ENCODE assay signal across 11 cellular contexts in genomic region chr10:122141821-122142651, GRCh38.
DNase-seq lines count a peak whose midpoint lies in the region; TF ChIP-seq lines count a peak whose summit lies in the region.
"Had no signal": no experiment of that assay in that cellular context is flagged by ENCODE, and none has a peak within 500 bp of the region (broad histone marks: within the 10 kb centered on the region; RNA-seq: fewer than 3 reads in every experiment).

No MANE protein-coding gene starts in this region.

- no peak overlapping the region for H3K9ac ChIP-seq in endodermal cell (ENCODE audit: extremely low read depth, low read length, poor library complexity, severe bottlenecking)
- no peak overlapping the region for H3K9ac ChIP-seq in muscle layer of colon (ENCODE audit: low read length)

- DNase-seq in NCI-H2171 treated with DMSO at 0.1 percent for 48 hours (lab: John Stamatoyannopoulos, UW): peak; percentile 24
- no peak for DNase-seq in NCI-H2171 (lab: John Stamatoyannopoulos, UW)
- DNase-seq in endodermal cell: no peak
- no peak for DNase-seq in uterus
- DNase-seq in cerebellar nuclear complex (lab: John Stamatoyannopoulos, UW): no peak
- no peak for DNase-seq in stimulated activated naive CD4-positive, alpha-beta T cell (lab: John Stamatoyannopoulos, UW)
- DNase-seq in adrenal gland: no peak
- DNase-seq: activated CD4-positive, alpha-beta T cell treated with anti-CD3 and anti-CD28 coated beads for 1 hour; NCI-H1694 treated with DMSO at 0.1 percent for 48 hours had no signal

- peaks cover 12% of the 10 kb centered on the region for H3K9me3 Mint-ChIP-seq in endodermal cell

- H3K27me3 ChIP-seq in endodermal cell (ENCODE audit: control insufficient read depth, insufficient read depth, low read length, poor library complexity, severe bottlenecking) (no peaks in the 10 kb centered on the region), muscle layer of colon (ENCODE audit: control insufficient read depth in 1 of 2, insufficient read depth in 2 of 2, low read length in 2 of 2) (no peaks in the 10 kb centered on the region), uterus (no peaks in the 10 kb centered on the region), adrenal gland (no peaks in the 10 kb centered on the region)

- peaks cover 30% of the 10 kb centered on the region for H3K36me3 Mint-ChIP-seq in endodermal cell (ENCODE audit: low read depth)
- H3K36me3 Mint-ChIP-seq: activated naive CD4-positive, alpha-beta T cell treated with anti-CD3 and anti-CD28 coated beads, Interleukin-2, amount 10 ng/mL, durations not matched to agents 7 days and 5 days had no signal

- TF ChIP-seq CTCF in endodermal cell (conservative IDR thresholded peaks at IDR 0.05): no peak
- TF ChIP-seq CTCF in uterus (IDR thresholded peaks at IDR 0.05): no peak
- TF ChIP-seq CTCF in adrenal gland (IDR thresholded peaks at IDR 0.05): no peak

- intact Hi-C loops in uterus (cut with DNase I; ENCODE audit: low total_unique reads) (no loop called here), adrenal gland (cut with DNase I) (no loop called here)

- H3K4me3 ChIP-seq in endodermal cell (ENCODE audit: low read length) (no peak overlapping the region), muscle layer of colon (ENCODE audit: low read depth in 1 of 2, low read length in 2 of 2) (peak overlapping the region in 1 of 2 donors; percentile 18), uterus (no peak overlapping the region), adrenal gland (no peak overlapping the region)

- H3K27ac ChIP-seq in endodermal cell (ENCODE audit: low read depth, low read length) (peak overlapping the region; percentile 24), muscle layer of colon (ENCODE audit: low read depth, low read length) (peak overlapping the region; percentile 76), uterus (peak overlapping the region; percentile 88), adrenal gland (peak overlapping the region in 2 of 5 donors; percentile 76 to 77)

- H3K9me3 ChIP-seq in endodermal cell (ENCODE audit: control insufficient read depth, low read length) (peaks cover 16% of the 10 kb centered on the region), muscle layer of colon (ENCODE audit: low read length) (peaks cover 4% of the 10 kb centered on the region), uterus (no peaks in the 10 kb centered on the region), adrenal gland (replicated peaks in 1 of 3) (peaks cover 0 to 3% (median 0%) of the 10 kb centered on the region in 3 donors)

- H3K4me1 Mint-ChIP-seq in endodermal cell: peaks cover 23% of the 10 kb centered on the region
- H3K4me1 Mint-ChIP-seq: activated naive CD4-positive, alpha-beta T cell treated with anti-CD3 and anti-CD28 coated beads, Interleukin-2, amount 10 ng/mL, durations not matched to agents 7 days and 5 days had no signal

- H3K4me3 Mint-ChIP-seq in endodermal cell: no peak overlapping the region
- H3K4me3 Mint-ChIP-seq: activated naive CD4-positive, alpha-beta T cell treated with anti-CD3 and anti-CD28 coated beads, Interleukin-2, amount 10 ng/mL, durations not matched to agents 7 days and 5 days had no signal

- WGBS in endodermal cell (ENCODE audit: insufficient coverage in 1 of 2, insufficient read length in 1 of 2), 2 experiments: 91 to 93% methylated on average over 13 to 15 of the region's 15 CpGs
- 62 to 74% (median 72%) methylated on average over 5 to 15 of the region's 15 CpGs for WGBS in adrenal gland, 4 donors

- TF ChIP-seq POLR2A in uterus (IDR thresholded peaks at IDR 0.05) (no peak), adrenal gland (IDR thresholded peaks at IDR 0.05) (no peak)

- no peak overlapping the region for H3K27ac Mint-ChIP-seq in endodermal cell
- H3K27ac Mint-ChIP-seq: activated naive CD4-positive, alpha-beta T cell treated with anti-CD3 and anti-CD28 coated beads, Interleukin-2, amount 10 ng/mL, durations not matched to agents 7 days and 5 days had no signal

- peaks cover 17% of the 10 kb centered on the region for H3K36me3 ChIP-seq in endodermal cell (ENCODE audit: control insufficient read depth, insufficient read depth, low read length)
- peaks cover 17% of the 10 kb centered on the region for H3K36me3 ChIP-seq in muscle layer of colon (ENCODE audit: insufficient read depth, low read length)
- no peaks in the 10 kb centered on the region for H3K36me3 ChIP-seq in uterus
- no peaks in the 10 kb centered on the region for H3K36me3 ChIP-seq in adrenal gland (replicated peaks in 1 of 2)

- H3K4me1 ChIP-seq in endodermal cell (ENCODE audit: control insufficient read depth, insufficient read depth, low read length) (peaks cover 7% of the 10 kb centered on the region), muscle layer of colon (ENCODE audit: insufficient read depth, low read length) (peaks cover 50% of the 10 kb centered on the region), uterus (peaks cover 35 to 38% of the 10 kb centered on the region in 2 donors), adrenal gland (replicated peaks in 1 of 2) (peaks cover 11 to 28% of the 10 kb centered on the region in 2 donors)

- H3K27me3 Mint-ChIP-seq in endodermal cell (ENCODE audit: insufficient read depth): no peaks in the 10 kb centered on the region
